In genomic region chr18:25561923-25562322, GRCh38 we compare ENCODE assay signal across 8 cellular contexts.
DNase-seq lines count a peak whose midpoint lies in the region; ATAC-seq, FAIRE-seq and TF ChIP-seq lines count a peak whose summit lies in the region.

No MANE protein-coding gene starts in this region.

- peak overlapping the region; percentile 61 for H2BK12ac ChIP-seq in trophoblast cell (ENCODE audit: low read length)

- no peak overlapping the region for H3K27ac ChIP-seq in K562 (ENCODE audit: extremely low read depth, low read depth, low read length)
- no peak overlapping the region for H3K27ac ChIP-seq in trophoblast cell (ENCODE audit: low read depth, low read length)
- H3K27ac ChIP-seq in body of pancreas = no peak overlapping the region

- H3K27me3 ChIP-seq in K562 (ENCODE audit: control insufficient read depth in 2 of 2, insufficient read depth in 2 of 2, low read length in 2 of 2) (no peaks in the 10 kb centered on the region), trophoblast cell (ENCODE audit: insufficient read depth, low read length) (no peaks in the 10 kb centered on the region), body of pancreas (no peaks in the 10 kb centered on the region)

- no peak for TF ChIP-seq RAD21 in K562 (CRISPR knock-in tag; conservative IDR thresholded peaks at IDR 0.05 in 1 of 2, IDR thresholded peaks at IDR 0.05 in 1 of 2)

- no peak overlapping the region for H3K9ac ChIP-seq in K562 (ENCODE audit: insufficient read depth in 1 of 2, low read depth in 2 of 2, low read length in 2 of 2)
- no peak overlapping the region for H3K9ac ChIP-seq in trophoblast cell (ENCODE audit: low read length)

- H3K4me2 ChIP-seq in K562 (ENCODE audit: insufficient read depth, low read length) = no peak overlapping the region
- H3K4me2 ChIP-seq in trophoblast cell (ENCODE audit: low read length) = no peak overlapping the region

- intact Hi-C loops in K562 (cut with micrococcal nuclease) (loop anchor here (5.0 kb wide), 1 partner anchor 335 kb away; no protein-coding TSS in a partner anchor), body of pancreas (cut with DNase I) (no loop called here)

- no peak overlapping the region for H3K4ac ChIP-seq in trophoblast cell (ENCODE audit: low read depth, low read length)

- POLR2A ChIA-PET in K562 (lab: Yijun Ruan, JAX) = no interaction called here

- no peak for TF ChIP-seq EP300 in K562 (IDR thresholded peaks at IDR 0.05; ENCODE audit: low read length)

- TF ChIP-seq POLR2A in K562 (conservative IDR thresholded peaks at IDR 0.05) (no peak), body of pancreas (IDR thresholded peaks at IDR 0.05) (no peak)

- H2BK120ac ChIP-seq in trophoblast cell (ENCODE audit: insufficient read depth, low read length, poor library complexity) = peak overlapping the region; percentile 16

- H4K8ac ChIP-seq in trophoblast cell (ENCODE audit: low read depth, low read length) = no peak overlapping the region

- H3K14ac ChIP-seq in trophoblast cell (ENCODE audit: low read length) = no peak overlapping the region

- BruUV-seq in K562 (replicated peaks; lab: Mats Ljungman, UMichigan) = no TSS peak

- in situ Hi-C loops in K562 (cut with MboI) = no loop called here

- H3K9me1 ChIP-seq in K562 (ENCODE audit: control insufficient read depth, insufficient read depth, low read length) = no peaks in the 10 kb centered on the region

- H3K36me3 ChIP-seq in K562 (ENCODE audit: control insufficient read depth, insufficient read depth, low read length) (no peaks in the 10 kb centered on the region), trophoblast cell (ENCODE audit: control insufficient read depth in 1 of 2, insufficient read depth in 2 of 2, low read length in 2 of 2) (no peaks in the 10 kb centered on the region), body of pancreas (replicated peaks in 1 of 2; ENCODE audit: insufficient read depth in 1 of 2, low read depth in 2 of 2) (no peaks in the 10 kb centered on the region)

- no peaks in the 10 kb centered on the region for H4K20me1 ChIP-seq in K562 (replicated peaks; ENCODE audit: control insufficient read depth, insufficient read depth, low read length)

- H3K23ac ChIP-seq in trophoblast cell (ENCODE audit: low read length) = no peak overlapping the region

- CTCF ChIA-PET in K562 (lab: Yijun Ruan, JAX; ENCODE audit: low intra/inter-chr PET ratio) = no interaction called here

- no peak overlapping the region for H4K12ac ChIP-seq in trophoblast cell (ENCODE audit: low read depth, low read length)

- ATAC-seq in K562 (peak; percentile 68), body of pancreas (no peak), HG03280 (IDR thresholded peaks at IDR 0.05; ENCODE audit: unreplicated experiment) (no peak), HG03097 (IDR thresholded peaks at IDR 0.05; ENCODE audit: low FRiP score, unreplicated experiment) (no peak)

- peak overlapping the region; percentile 56 for H2AK5ac ChIP-seq in trophoblast cell (ENCODE audit: low read length)

- H3K18ac ChIP-seq in trophoblast cell (ENCODE audit: low read length) = no peak overlapping the region

- H3K4me1 ChIP-seq in K562 (replicated peaks in 1 of 2; ENCODE audit: control insufficient read depth in 2 of 2, insufficient read depth in 2 of 2, low read length in 2 of 2) = no peaks in the 10 kb centered on the region
- peaks cover 2 to 5% of the 10 kb centered on the region in 2 experiments for H3K4me1 ChIP-seq in trophoblast cell (ENCODE audit: control insufficient read depth in 1 of 2, insufficient read depth in 2 of 2, low read length in 2 of 2)
- no peaks in the 10 kb centered on the region for H3K4me1 ChIP-seq in body of pancreas

- TF ChIP-seq CTCF in K562 (IDR thresholded peaks at IDR 0.05 in 2 of 3, conservative IDR thresholded peaks at IDR 0.05 in 1 of 3; ENCODE audit: insufficient read depth in 2 of 3, low read depth in 1 of 3, low read length in 3 of 3) = peak; percentile 22 to 39 (median 33); a peak in 3 of 6 replicates
- peak in 1 of 7 experiments; percentile 37 for TF ChIP-seq CTCF in body of pancreas (IDR thresholded peaks at IDR 0.05)

- WGBS in K562 (ENCODE audit: insufficient coverage, low coverage, missing lambda C conversion rate) = 5% methylated on average over 6 of the region's 6 CpGs
- no CpG with 5 or more reads among the region's 6 CpGs for WGBS in trophoblast cell (ENCODE audit: extremely low coverage, insufficient coverage, insufficient read length)
- WGBS in body of pancreas, 2 donors = 40 to 46% methylated on average over 6 of the region's 6 CpGs

- H3K9me3 ChIP-seq in K562 (replicated peaks; ENCODE audit: control insufficient read depth, insufficient read depth, low read depth, low read length) (no peaks in the 10 kb centered on the region), trophoblast cell (ENCODE audit: insufficient read depth, low read depth, low read length) (no peaks in the 10 kb centered on the region), body of pancreas (no peaks in the 10 kb centered on the region)

- no peak for FAIRE-seq in K562 (lab: Jason Lieb, UNC)

- H2AFZ ChIP-seq in K562 (ENCODE audit: low read depth, low read length) = no peak overlapping the region
- no peak overlapping the region for H2AFZ ChIP-seq in trophoblast cell (ENCODE audit: insufficient read depth, low read length, poor library complexity)

- H3K79me2 ChIP-seq in K562 (ENCODE audit: control insufficient read depth, insufficient read depth, low read length) (no peaks in the 10 kb centered on the region), trophoblast cell (ENCODE audit: control insufficient read depth, insufficient read depth, low read length, poor library complexity) (no peaks in the 10 kb centered on the region)

- H3K4me3 ChIP-seq in K562 = no peak overlapping the region
- H3K4me3 ChIP-seq in trophoblast cell (ENCODE audit: low read depth, low read length) = no peak overlapping the region
- no peak overlapping the region for H3K4me3 ChIP-seq in body of pancreas

- DNase-seq in NCI-H82 (lab: John Stamatoyannopoulos, UW) (peak; percentile 49), NCI-H82 treated with DMSO at 0.1 percent for 48 hours (lab: John Stamatoyannopoulos, UW; ENCODE audit: unreplicated experiment) (no peak), LHCN-M2 (ENCODE audit: low read depth) (peak; percentile 33), K562 (ENCODE audit: extremely low read depth in 1 of 4, low spot score in 3 of 4) (peak; percentile 26 to 37 (median 36)), trophoblast cell (peak; percentile 5 to 55), body of pancreas (no peak)

- no peaks in the 10 kb centered on the region for H3K79me1 ChIP-seq in trophoblast cell (ENCODE audit: low read length)

- peak overlapping the region; percentile 35 for H2BK5ac ChIP-seq in trophoblast cell (ENCODE audit: low read depth, low read length, poor library complexity)

- H4K91ac ChIP-seq in trophoblast cell (ENCODE audit: low read depth, low read length) = peak overlapping the region; percentile 53

TF ChIP-seq in K562, 482 proteins besides CTCF, POLR2A, EP300 and RAD21:
- TF ChIP-seq NCOA1 (IDR thresholded peaks at IDR 0.05; ENCODE audit: low read depth) (no peak), ZNF384 (IDR thresholded peaks at IDR 0.05; ENCODE audit: low read depth, low read length) (0 out of 2 replicates have a peak, but pooled peaks have one; percentile 53), SPI1 (IDR thresholded peaks at IDR 0.05; ENCODE audit: borderline replicate concordance, low read depth, low read length) (peak; percentile 54; the same call in 1 of the 2 replicates), SMC3 (conservative IDR thresholded peaks at IDR 0.05; ENCODE audit: insufficient read depth, low read depth, low read length) (0 out of 2 replicates have a peak, but pooled peaks have one; percentile 17)

Comparison
In these comparisons a context has a peak if more than half of its experiments do, and no peak if none do; other contexts are left out.
1. DNase-seq: peak in NCI-H82 (single experiment), LHCN-M2 (single experiment), K562 (4 of 4) and trophoblast cell (2 of 2); none in NCI-H82 treated with DMSO at 0.1 percent for 48 hours (single experiment) and body of pancreas (0 of 4).